9 cellular contexts compared by ENCODE assay signal in the genomic region with DNA sequence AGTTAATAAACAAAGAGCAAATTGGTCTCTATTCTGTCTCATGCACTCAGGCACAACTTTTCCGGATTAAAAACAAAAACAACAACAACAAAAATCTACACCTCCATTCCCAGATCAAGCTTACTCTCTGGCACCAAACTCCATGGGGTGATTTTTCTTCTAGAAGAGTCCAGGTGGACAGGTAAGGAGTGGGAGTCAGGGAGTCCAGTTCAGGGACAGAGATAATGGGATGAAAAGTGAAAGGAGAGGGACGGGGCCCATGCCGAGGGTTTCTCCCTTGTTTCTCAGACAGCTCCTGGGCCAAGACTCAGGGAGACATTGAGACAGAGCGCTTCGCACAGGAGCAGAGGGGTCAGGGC. TPM values are rescaled to one million over a fixed set of nuclear protein-coding genes. Genes with fewer than 3 reads are reported as not detected.
DNase-seq lines count a peak whose midpoint lies in the region; ATAC-seq and TF ChIP-seq lines count a peak whose summit lies in the region.
"Had no signal": no experiment of that assay in that cellular context is flagged by ENCODE, and none has a peak within 500 bp of the region (broad histone marks: within the 10 kb centered on the region; RNA-seq: fewer than 3 reads in every experiment).

No MANE protein-coding gene starts in this region.

- 36 to 44% methylated on average over 3 of the region's 5 CpGs for WGBS in endodermal cell (ENCODE audit: insufficient coverage in 1 of 2, insufficient read length in 1 of 2), 2 experiments

- H3K4me3 ChIP-seq in NB4 (ENCODE audit: low read depth, low read length) = peak overlapping the region; percentile 47
- peak overlapping the region; percentile 71 for H3K4me3 ChIP-seq in endodermal cell (ENCODE audit: low read length)
- peak overlapping the region; percentile 58 for H3K4me3 ChIP-seq in neural progenitor cell

- peak overlapping the region; percentile 69 for H3K4me2 ChIP-seq in neural progenitor cell

- no peaks in the 10 kb centered on the region for H3F3A ChIP-seq in neural progenitor cell (ENCODE audit: low read depth)

- peak overlapping the region; percentile 89 to 97 for H3K4me3 Mint-ChIP-seq in CD14-positive monocyte
- H3K4me3 Mint-ChIP-seq in endodermal cell = peak overlapping the region; percentile 75
- peak overlapping the region; percentile 89 for H3K4me3 Mint-ChIP-seq in neural progenitor cell

- H3K4me1 Mint-ChIP-seq in CD14-positive monocyte = peaks cover 62% of the 10 kb centered on the region
- peaks cover 9% of the 10 kb centered on the region for H3K4me1 Mint-ChIP-seq in endodermal cell
- H3K4me1 Mint-ChIP-seq in neural progenitor cell = peaks cover 16% of the 10 kb centered on the region

- H3K36me3 Mint-ChIP-seq in CD14-positive monocyte (peaks cover 37 to 38% of the 10 kb centered on the region in 2 donors), endodermal cell (ENCODE audit: low read depth) (peaks cover 23% of the 10 kb centered on the region), neural progenitor cell (peaks cover 8% of the 10 kb centered on the region)

- H3K9me3 ChIP-seq in endodermal cell (ENCODE audit: control insufficient read depth, low read length) = no peaks in the 10 kb centered on the region
- no peaks in the 10 kb centered on the region for H3K9me3 ChIP-seq in neural progenitor cell (ENCODE audit: low read depth)

- H3K27me3 Mint-ChIP-seq in CD14-positive monocyte (ENCODE audit: low read depth in 3 of 3) = peaks cover 0 to 5% (median 5%) of the 10 kb centered on the region in 3 donors
- H3K27me3 Mint-ChIP-seq in endodermal cell (ENCODE audit: insufficient read depth) = peaks cover 8% of the 10 kb centered on the region
- peaks cover 13% of the 10 kb centered on the region for H3K27me3 Mint-ChIP-seq in neural progenitor cell (ENCODE audit: insufficient read depth, low read depth)

- no peak for TF ChIP-seq POLR2A in NB4 (IDR thresholded peaks at IDR 0.05; ENCODE audit: extremely low read depth, insufficient read length)

- H3K36me3 ChIP-seq in endodermal cell (ENCODE audit: control insufficient read depth, insufficient read depth, low read length) (no peaks in the 10 kb centered on the region), neural progenitor cell (no peaks in the 10 kb centered on the region)

- no peak for DNase-seq in CD14-positive monocyte (ENCODE audit: low spot score)
- DNase-seq in NB4 (ENCODE audit: low read depth) = peak; percentile 9
- no peak for DNase-seq in endodermal cell
- DNase-seq in neural progenitor cell (ENCODE audit: low spot score) = no peak
- DNase-seq in DMS53 treated with DMSO at 0.1 percent for 48 hours (lab: John Stamatoyannopoulos, UW; ENCODE audit: unreplicated experiment) = no peak
- no peak for DNase-seq in SKM-1 (lab: John Stamatoyannopoulos, UW; ENCODE audit: unreplicated experiment)
- DNase-seq: cortex of kidney had no signal

- H4K20me1 ChIP-seq in neural progenitor cell (ENCODE audit: low read depth) = no peaks in the 10 kb centered on the region

- H3K9ac ChIP-seq in endodermal cell (ENCODE audit: extremely low read depth, low read length, poor library complexity, severe bottlenecking) (no peak overlapping the region), neural progenitor cell (no peak overlapping the region)

- peaks cover 0 to 5% (median 0%) of the 10 kb centered on the region in 7 donors for H3K9me3 Mint-ChIP-seq in CD14-positive monocyte
- peaks cover 10% of the 10 kb centered on the region for H3K9me3 Mint-ChIP-seq in endodermal cell
- no peaks in the 10 kb centered on the region for H3K9me3 Mint-ChIP-seq in neural progenitor cell

- H2AFZ ChIP-seq in neural progenitor cell (replicated peaks) = peak overlapping the region; percentile 53

- peak overlapping the region; percentile 100 for H3K27ac Mint-ChIP-seq in CD14-positive monocyte
- no peak overlapping the region for H3K27ac Mint-ChIP-seq in endodermal cell
- no peak overlapping the region for H3K27ac Mint-ChIP-seq in neural progenitor cell

- TF ChIP-seq CTCF in CD14-positive monocyte (IDR thresholded peaks at IDR 0.05) (no peak), NB4 (IDR thresholded peaks at IDR 0.05; ENCODE audit: low read depth, low read length) (no peak), endodermal cell (conservative IDR thresholded peaks at IDR 0.05) (no peak), neural progenitor cell (IDR thresholded peaks at IDR 0.05) (no peak)

- H3K4me1 ChIP-seq in endodermal cell (ENCODE audit: control insufficient read depth, insufficient read depth, low read length) (no peaks in the 10 kb centered on the region), neural progenitor cell (peaks cover 5% of the 10 kb centered on the region)

- H3K27me3 ChIP-seq in endodermal cell (ENCODE audit: control insufficient read depth, insufficient read depth, low read length, poor library complexity, severe bottlenecking) (peaks cover 8% of the 10 kb centered on the region), neural progenitor cell (no peaks in the 10 kb centered on the region)

- ATAC-seq in HG03571 (IDR thresholded peaks at IDR 0.05; ENCODE audit: unreplicated experiment) (no peak), HG03280 (IDR thresholded peaks at IDR 0.05; ENCODE audit: unreplicated experiment) (no peak)

- H3K27ac ChIP-seq in endodermal cell (ENCODE audit: low read depth, low read length) (no peak overlapping the region), neural progenitor cell (no peak overlapping the region)

- peaks cover 6% of the 10 kb centered on the region for H3K79me2 ChIP-seq in neural progenitor cell (ENCODE audit: low read depth)

- intact Hi-C loops in CD14-positive monocyte (cut with micrococcal nuclease) = loop anchor here in 1 of 2 donors (2.0 to 10.0 kb wide), 2 partner anchors 15 to 217 kb away; partner anchors contain the start of gene HLA-F

RNA-seq across cellular contexts. Expression of gene HLA-A, which starts 0.4 kb away (rescaled TPM):
- polyA plus RNA-seq in CD14-positive monocyte = 1,000 to 10,000 TPM; 1,518 to 2,788 TPM
- total RNA-seq in endodermal cell = 100 to 1,000 TPM; 212 to 282 TPM
- polyA plus RNA-seq in endodermal cell (2013, experiment 1 of 2) = 56.2 TPM
- 50.5 TPM for polyA plus RNA-seq in endodermal cell (2013, experiment 2 of 2)
- total RNA-seq in neural progenitor cell (ENCODE audit: low replicate concordance) = 107 and 278 TPM in 2 replicates

Comparison
In these comparisons a context has a peak if more than half of its experiments do, and no peak if none do; other contexts are left out.
1. H3K27ac Mint-ChIP-seq: peak in CD14-positive monocyte (7 of 7); none in endodermal cell (single experiment) and neural progenitor cell (single experiment).
2. Peak in every context shown above with its lines, with median percentiles within 50 percentile points of each other: H3K4me3 Mint-ChIP-seq and H3K4me3 ChIP-seq.